1 cellular context compared by ENCODE assay signal in genomic region chr11:133953999-133954398, GRCh38.
TF ChIP-seq lines count a peak whose summit lies in the region.

No MANE protein-coding gene starts in this region.

TF ChIP-seq in WTC11, 78 proteins besides CTCF, POLR2A, EP300 and RAD21 (continued from another document):
- TF ChIP-seq, protein P1, sequence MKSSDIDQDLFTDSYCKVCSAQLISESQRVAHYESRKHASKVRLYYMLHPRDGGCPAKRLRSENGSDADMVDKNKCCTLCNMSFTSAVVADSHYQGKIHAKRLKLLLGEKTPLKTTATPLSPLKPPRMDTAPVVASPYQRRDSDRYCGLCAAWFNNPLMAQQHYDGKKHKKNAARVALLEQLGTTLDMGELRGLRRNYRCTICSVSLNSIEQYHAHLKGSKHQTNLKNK (CRISPR knock-in tag; IDR thresholded peaks at IDR 0.05), result no peak
- TF ChIP-seq, protein P2, sequence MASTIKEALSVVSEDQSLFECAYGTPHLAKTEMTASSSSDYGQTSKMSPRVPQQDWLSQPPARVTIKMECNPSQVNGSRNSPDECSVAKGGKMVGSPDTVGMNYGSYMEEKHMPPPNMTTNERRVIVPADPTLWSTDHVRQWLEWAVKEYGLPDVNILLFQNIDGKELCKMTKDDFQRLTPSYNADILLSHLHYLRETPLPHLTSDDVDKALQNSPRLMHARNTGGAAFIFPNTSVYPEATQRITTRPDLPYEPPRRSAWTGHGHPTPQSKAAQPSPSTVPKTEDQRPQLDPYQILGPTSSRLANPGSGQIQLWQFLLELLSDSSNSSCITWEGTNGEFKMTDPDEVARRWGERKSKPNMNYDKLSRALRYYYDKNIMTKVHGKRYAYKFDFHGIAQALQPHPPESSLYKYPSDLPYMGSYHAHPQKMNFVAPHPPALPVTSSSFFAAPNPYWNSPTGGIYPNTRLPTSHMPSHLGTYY (CRISPR knock-in tag; IDR thresholded peaks at IDR 0.05), result no peak
- TF ChIP-seq NFATC4 (CRISPR knock-in tag; IDR thresholded peaks at IDR 0.05) (no peak), ATF1 (CRISPR knock-in tag; IDR thresholded peaks at IDR 0.05) (no peak), NR1H2 (CRISPR knock-in tag; IDR thresholded peaks at IDR 0.05) (no peak), ARID4B (CRISPR knock-in tag; IDR thresholded peaks at IDR 0.05; ENCODE audit: borderline replicate concordance) (no peak), GABPB1 (CRISPR knock-in tag; IDR thresholded peaks at IDR 0.05) (no peak), NR3C1 (CRISPR knock-in tag; conservative IDR thresholded peaks at IDR 0.05; ENCODE audit: low read depth) (no peak), ZNF671 (CRISPR knock-in tag; IDR thresholded peaks at IDR 0.05) (no peak), SOX15 (CRISPR knock-in tag; IDR thresholded peaks at IDR 0.05) (no peak)
- TF ChIP-seq, protein P3, sequence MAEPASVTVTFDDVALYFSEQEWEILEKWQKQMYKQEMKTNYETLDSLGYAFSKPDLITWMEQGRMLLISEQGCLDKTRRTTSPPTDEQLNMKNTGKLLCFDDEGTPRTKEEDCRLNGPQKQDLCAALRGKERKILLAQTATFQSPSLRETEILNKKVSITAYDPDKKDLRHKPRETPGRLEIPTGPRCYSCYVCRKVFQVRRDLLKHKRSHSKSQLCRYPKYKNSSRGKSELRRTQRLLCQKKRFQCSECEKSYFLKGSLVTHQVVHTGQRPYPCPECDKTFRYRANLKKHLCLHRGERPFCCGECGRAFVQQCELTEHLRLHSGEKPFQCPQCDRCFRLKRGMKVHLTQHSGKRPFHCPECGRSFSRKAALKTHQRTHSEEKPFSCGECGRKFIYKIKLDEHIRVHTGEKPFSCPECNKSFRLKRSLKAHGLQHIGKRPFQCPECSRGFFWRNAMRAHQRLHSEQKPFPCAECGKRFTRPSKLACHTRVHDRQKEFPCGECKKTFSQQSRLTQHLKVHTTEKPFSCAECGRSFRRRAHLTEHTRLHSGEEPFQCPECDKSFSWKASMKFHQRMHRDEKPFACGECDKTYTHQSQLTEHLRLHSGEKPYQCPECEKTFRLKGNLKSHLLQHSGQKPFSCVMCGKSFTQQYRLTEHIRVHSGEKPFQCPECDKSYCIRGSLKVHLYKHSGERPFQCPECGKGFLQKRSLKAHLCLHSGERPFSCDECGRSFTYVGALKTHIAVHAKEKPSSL (CRISPR knock-in tag; conservative IDR thresholded peaks at IDR 0.05), result no peak
